In genomic region chr11:111975076-111975806, GRCh38 we compare ENCODE assay signal across 10 cellular contexts. TPM values are rescaled to one million over a fixed set of nuclear protein-coding genes. Genes with fewer than 3 reads are reported as not detected.
DNase-seq lines count a peak whose midpoint lies in the region; ATAC-seq and TF ChIP-seq lines count a peak whose summit lies in the region.
"Had no signal": no experiment of that assay in that cellular context is flagged by ENCODE, and none has a peak within 500 bp of the region (broad histone marks: within the 10 kb centered on the region; RNA-seq: fewer than 3 reads in every experiment).

No MANE protein-coding gene starts in this region.

- H3K4me3 Mint-ChIP-seq in HFFc6 (no peak overlapping the region), progenitor cell of endocrine pancreas (ENCODE audit: low read depth) (no peak overlapping the region)

- H3K27me3 ChIP-seq in right atrium auricular region (no peaks in the 10 kb centered on the region), thoracic aorta (replicated peaks; ENCODE audit: insufficient read depth) (no peaks in the 10 kb centered on the region)

- H3K27me3 Mint-ChIP-seq in HFFc6 (ENCODE audit: insufficient read depth) (peaks cover 3% of the 10 kb centered on the region; the same call in 1 of the 2 replicates), progenitor cell of endocrine pancreas (peaks cover 19% of the 10 kb centered on the region)

- DNase-seq in HFFc6: no peak
- DNase-seq in right atrium auricular region (ENCODE audit: low spot score): no peak
- DNase-seq in thoracic aorta (ENCODE audit: low spot score): no peak
- no peak for DNase-seq in iPS-NIHi7 (ENCODE audit: extremely low spot score)
- no peak for DNase-seq in activated CD4-positive, CD25-positive, alpha-beta regulatory T cell (lab: John Stamatoyannopoulos, UW)
- no peak for DNase-seq in progenitor cell of endocrine pancreas (ENCODE audit: low spot score, unreplicated experiment)
- DNase-seq: NCI-H1417 treated with DMSO at 0.1 percent for 48 hours; stimulated activated naive CD8-positive, alpha-beta T cell treated with anti-CD3 and anti-CD28 coated beads, Interleukin-15, Interleukin-2, amounts not matched to agents 100 U/mL and 50 U/mL, for 24 hours had no signal

- peak; percentile 56 for TF ChIP-seq CTCF in HFFc6 (IDR thresholded peaks at IDR 0.05)
- peak in 1 of 2 donors; percentile 56 for TF ChIP-seq CTCF in right atrium auricular region (IDR thresholded peaks at IDR 0.05)
- TF ChIP-seq CTCF in thoracic aorta (IDR thresholded peaks at IDR 0.05): peak; percentile 40
- no peak for TF ChIP-seq CTCF in progenitor cell of endocrine pancreas (IDR thresholded peaks at IDR 0.05; ENCODE audit: unreplicated experiment)

- H3K4me1 ChIP-seq in right atrium auricular region: peaks cover 0 to 41% of the 10 kb centered on the region in 2 donors
- H3K4me1 ChIP-seq in thoracic aorta (ENCODE audit: control insufficient read depth in 1 of 2, low read depth in 2 of 2): peaks cover 6 to 28% of the 10 kb centered on the region in 2 donors

- H3K4me1 Mint-ChIP-seq in HFFc6 (ENCODE audit: low read depth) (peaks cover 48% of the 10 kb centered on the region), progenitor cell of endocrine pancreas (ENCODE audit: low read depth) (peaks cover 14% of the 10 kb centered on the region)

- ATAC-seq in thoracic aorta (ENCODE audit: insufficient number of reproducible peaks, low FRiP score, low read depth): no peak
- ATAC-seq: stimulated activated naive CD8-positive, alpha-beta T cell treated with anti-CD3 and anti-CD28 coated beads, Interleukin-15, Interleukin-2, amounts not matched to agents 100 U/mL and 50 U/mL, for 24 hours had no signal

- H3K36me3 Mint-ChIP-seq in HFFc6 (ENCODE audit: low read depth) (no peaks in the 10 kb centered on the region), progenitor cell of endocrine pancreas (ENCODE audit: insufficient read depth) (peaks cover 17% of the 10 kb centered on the region)

- H3K9me3 ChIP-seq in right atrium auricular region (no peaks in the 10 kb centered on the region), thoracic aorta (no peaks in the 10 kb centered on the region)

- H3K27ac ChIP-seq in angular gyrus (ENCODE audit: low read depth, low read length) (peak overlapping the region; percentile 51), right atrium auricular region (peak overlapping the region; percentile 91 to 94), thoracic aorta (peak overlapping the region; percentile 93 to 94)

- H3K27ac Mint-ChIP-seq in HFFc6 (peak overlapping the region; percentile 8), progenitor cell of endocrine pancreas (no peak overlapping the region)
- H3K27ac Mint-ChIP-seq: activated naive CD4-positive, alpha-beta T cell treated with anti-CD3 and anti-CD28 coated beads, Interleukin-2, amount 50 U/mL, for 24 hours had no signal

- H3K9me3 Mint-ChIP-seq in HFFc6 (no peaks in the 10 kb centered on the region), progenitor cell of endocrine pancreas (ENCODE audit: low read depth) (no peaks in the 10 kb centered on the region)
- H3K9me3 Mint-ChIP-seq: activated naive CD4-positive, alpha-beta T cell treated with anti-CD3 and anti-CD28 coated beads, Interleukin-2, amount 50 U/mL, for 24 hours had no signal

- no peaks in the 10 kb centered on the region for H3K36me3 ChIP-seq in right atrium auricular region
- H3K36me3 ChIP-seq in thoracic aorta: no peaks in the 10 kb centered on the region

- H3K4me3 ChIP-seq in right atrium auricular region: no peak overlapping the region
- no peak overlapping the region for H3K4me3 ChIP-seq in thoracic aorta

RNA-seq across cellular contexts. Expression of gene DIXDC1, which starts 38.1 kb away (rescaled TPM):
- 10 to 100 TPM in 1 of 6 experiments, 1 to 10 TPM in 5; 8.4 to 11.2 (median 9.7) TPM for total RNA-seq in HFFc6 (2021; fragmentation: NEBNext Ultra II Directional; extraction: Animal tissue kit (Norgen Biotek cat#: 25700))
- total RNA-seq in right atrium auricular region (10 to 100 TPM; 25.7 to 50.9 TPM), thoracic aorta (10 to 100 TPM; 92.7 to 94.2 TPM), progenitor cell of endocrine pancreas (23.5 and 25.0 TPM in 2 replicates)

RNA-seq across cellular contexts. Expression of gene DLAT, which starts 50.0 kb away (rescaled TPM):
- total RNA-seq in HFFc6 (2021; fragmentation: NEBNext Ultra II Directional; extraction: Animal tissue kit (Norgen Biotek cat#: 25700)): 10 to 100 TPM; 35.9 to 44.2 (median 42.1) TPM
- total RNA-seq in right atrium auricular region: 10 to 100 TPM; 58.5 to 98.1 TPM
- 10 to 100 TPM; 15.6 to 15.9 TPM for total RNA-seq in thoracic aorta
- 36.7 and 38.7 TPM in 2 replicates for total RNA-seq in progenitor cell of endocrine pancreas

RNA-seq across cellular contexts. Expression of gene C11orf52, which starts 56.5 kb away (rescaled TPM):
- under 1 TPM; 0.35 to 0.96 (median 0.64) TPM for total RNA-seq in HFFc6 (2021; fragmentation: NEBNext Ultra II Directional; extraction: Animal tissue kit (Norgen Biotek cat#: 25700))
- total RNA-seq in right atrium auricular region: 1 to 10 TPM; 1.5 to 8.3 TPM
- 1 to 10 TPM in 1 of 2 donors, under 1 TPM in 1; 0.99 to 4.7 TPM for total RNA-seq in thoracic aorta
- 16.2 and 19.4 TPM in 2 replicates for total RNA-seq in progenitor cell of endocrine pancreas
